ENCODE assay signal across 9 cellular contexts in genomic region chrX:133335027-133335426, GRCh38.
DNase-seq lines count a peak whose midpoint lies in the region; ATAC-seq and TF ChIP-seq lines count a peak whose summit lies in the region.
"Had no signal": no experiment of that assay in that cellular context is flagged by ENCODE, and none has a peak within 500 bp of the region (broad histone marks: within the 10 kb centered on the region; RNA-seq: fewer than 3 reads in every experiment).

No MANE protein-coding gene starts in this region.

- no peak overlapping the region for H2BK120ac ChIP-seq in neuronal stem cell (ENCODE audit: low read depth, low read length)

- peaks cover 0 to 20% of the 10 kb centered on the region in 2 donors for H3K36me3 ChIP-seq in neuronal stem cell (replicated peaks in 1 of 2; ENCODE audit: control insufficient read depth in 2 of 2, insufficient read depth in 2 of 2, low read length in 2 of 2)

- peaks cover 2% of the 10 kb centered on the region for H3K79me1 ChIP-seq in neuronal stem cell (ENCODE audit: low read depth, low read length)

- H3K4me1 Mint-ChIP-seq in activated CD4-positive, alpha-beta T cell treated with anti-CD3 and anti-CD28 coated beads for 36 hours: no peaks in the 10 kb centered on the region
- H3K4me1 Mint-ChIP-seq in MCF 10A (ENCODE audit: insufficient read depth, unreplicated experiment): no peaks in the 10 kb centered on the region
- peaks cover 57% of the 10 kb centered on the region for H3K4me1 Mint-ChIP-seq in mesothelial cell of epicardium

- DNase-seq in activated CD4-positive, alpha-beta T cell treated with anti-CD3 and anti-CD28 coated beads for 36 hours: peak; percentile 10
- no peak for DNase-seq in activated CD4-positive, alpha-beta T cell treated with anti-CD3 and anti-CD28 coated beads, Interleukin-2, amount 50 U/mL, for 4 hours
- DNase-seq in NCI-H1105 (lab: John Stamatoyannopoulos, UW) (peak; percentile 31), MCF 10A (ENCODE audit: unreplicated experiment) (peak; percentile 59), mesothelial cell of epicardium (ENCODE audit: low spot score in 2 of 2, unreplicated experiment in 2 of 2) (no peak), dermis blood vessel endothelial cell (no peak), neuronal stem cell (ENCODE audit: low spot score) (no peak)

- no peak overlapping the region for H2BK5ac ChIP-seq in neuronal stem cell (ENCODE audit: low read length)

- H2BK15ac ChIP-seq in neuronal stem cell (ENCODE audit: low read length): no peak overlapping the region

- H3K27ac Mint-ChIP-seq in activated CD4-positive, alpha-beta T cell treated with anti-CD3 and anti-CD28 coated beads for 36 hours: no peak overlapping the region
- H3K27ac Mint-ChIP-seq in MCF 10A (ENCODE audit: low read depth, unreplicated experiment): no peak overlapping the region
- H3K27ac Mint-ChIP-seq in mesothelial cell of epicardium: no peak overlapping the region

- no CpG with 5 or more reads among the region's 2 CpGs for WGBS in neuronal stem cell (ENCODE audit: extremely low coverage in 2 of 2, insufficient read length in 2 of 2, insufficient replicate concordance in 1 of 2), 2 donors

- TF ChIP-seq CTCF in MCF 10A (IDR thresholded peaks at IDR 0.05; ENCODE audit: unreplicated experiment) (peak; percentile 60), mesothelial cell of epicardium (IDR thresholded peaks at IDR 0.05; ENCODE audit: unreplicated experiment) (peak; percentile 65)

- no peak overlapping the region for H4K91ac ChIP-seq in neuronal stem cell (ENCODE audit: low read depth, low read length, poor library complexity)

- no peak overlapping the region for H3K14ac ChIP-seq in neuronal stem cell (ENCODE audit: low read length)

- H3K23ac ChIP-seq in neuronal stem cell (ENCODE audit: low read depth, low read length, poor library complexity): no peak overlapping the region

- no TSS peak for BruUV-seq in MCF 10A (replicated peaks; lab: Mats Ljungman, UMichigan)

- no peak overlapping the region for H2AK5ac ChIP-seq in neuronal stem cell (ENCODE audit: low read depth, low read length)

- H3K36me3 Mint-ChIP-seq in activated CD4-positive, alpha-beta T cell treated with anti-CD3 and anti-CD28 coated beads for 36 hours (ENCODE audit: low read depth): no peaks in the 10 kb centered on the region
- no peaks in the 10 kb centered on the region for H3K36me3 Mint-ChIP-seq in MCF 10A (ENCODE audit: insufficient read depth, unreplicated experiment)
- H3K36me3 Mint-ChIP-seq in mesothelial cell of epicardium: no peaks in the 10 kb centered on the region

- no peak overlapping the region for H4K8ac ChIP-seq in neuronal stem cell (ENCODE audit: low read depth, low read length)

- no peaks in the 10 kb centered on the region for H3K9me3 Mint-ChIP-seq in activated CD4-positive, alpha-beta T cell treated with anti-CD3 and anti-CD28 coated beads for 36 hours (ENCODE audit: low read depth)
- H3K9me3 Mint-ChIP-seq in MCF 10A (ENCODE audit: unreplicated experiment) (no peaks in the 10 kb centered on the region), mesothelial cell of epicardium (no peaks in the 10 kb centered on the region)

- H3K18ac ChIP-seq in neuronal stem cell (ENCODE audit: low read length): no peak overlapping the region

- H3K4me3 Mint-ChIP-seq in activated CD4-positive, alpha-beta T cell treated with anti-CD3 and anti-CD28 coated beads for 36 hours: no peak overlapping the region
- H3K4me3 Mint-ChIP-seq in MCF 10A (ENCODE audit: unreplicated experiment): no peak overlapping the region
- no peak overlapping the region for H3K4me3 Mint-ChIP-seq in mesothelial cell of epicardium

- no peaks in the 10 kb centered on the region for H3K27me3 Mint-ChIP-seq in activated CD4-positive, alpha-beta T cell treated with anti-CD3 and anti-CD28 coated beads for 36 hours
- peaks cover 28% of the 10 kb centered on the region for H3K27me3 Mint-ChIP-seq in MCF 10A (ENCODE audit: insufficient read depth, unreplicated experiment)
- H3K27me3 Mint-ChIP-seq in mesothelial cell of epicardium (ENCODE audit: low read depth): no peaks in the 10 kb centered on the region

- H3K4me2 ChIP-seq in neuronal stem cell (ENCODE audit: insufficient read depth, low read length, poor library complexity, severe bottlenecking): no peak overlapping the region

- no peaks in the 10 kb centered on the region for H3K9me3 ChIP-seq in neuronal stem cell (replicated peaks in 1 of 2; ENCODE audit: control insufficient read depth in 2 of 2, insufficient read depth in 1 of 2, low read depth in 1 of 2, low read length in 2 of 2)

- no peaks in the 10 kb centered on the region for H3K27me3 ChIP-seq in neuronal stem cell (ENCODE audit: control insufficient read depth in 3 of 3, insufficient read depth in 3 of 3, low read depth in 1 of 3, low read length in 3 of 3)

- CTCF ChIA-PET in activated CD4-positive, alpha-beta T cell treated with anti-CD3 and anti-CD28 coated beads for 36 hours (lab: Charles Lee): interaction anchor here (0.8 to 1.5 kb wide), 5 partner anchors 17 to 431 kb away, joined by 3 to 14 read pairs (median 4); no protein-coding TSS in a partner anchor
- CTCF ChIA-PET in MCF 10A (lab: Yijun Ruan, JAX): interaction anchor here (0.6 to 4.5 kb wide), 25 partner anchors 9 to 1068 kb away, joined by 3 to 34 read pairs (median 4); no protein-coding TSS in a partner anchor

- H3K4me1 ChIP-seq in neuronal stem cell (ENCODE audit: control insufficient read depth in 2 of 2, insufficient read depth in 1 of 2, low read depth in 1 of 2, low read length in 2 of 2): peaks cover 0 to 2% of the 10 kb centered on the region in 2 donors

- ATAC-seq in activated CD4-positive, alpha-beta T cell treated with anti-CD3 and anti-CD28 coated beads for 36 hours: no peak
- no peak for ATAC-seq in HG02588 (IDR thresholded peaks at IDR 0.05; ENCODE audit: unreplicated experiment)

- POLR2A ChIA-PET in activated CD4-positive, alpha-beta T cell treated with anti-CD3 and anti-CD28 coated beads for 36 hours (lab: Charles Lee): no interaction called here
- POLR2A ChIA-PET in MCF 10A (lab: Yijun Ruan, JAX): interaction anchor here (1.0 to 1.1 kb wide), 2 partner anchors 13 to 80 kb away, joined by 3 to 4 read pairs; partner anchors contain the start of gene GPC4

- H2BK12ac ChIP-seq in neuronal stem cell (ENCODE audit: low read length): no peak overlapping the region

- H3K4me3 ChIP-seq in neuronal stem cell (ENCODE audit: low read length in 2 of 2): no peak overlapping the region
- H3K4me3 ChIP-seq: skin epidermis had no signal

- H3K27ac ChIP-seq in neuronal stem cell (replicated peaks; ENCODE audit: low read length): no peak overlapping the region
- H3K27ac ChIP-seq: skin epidermis had no signal

- H2AFZ ChIP-seq in neuronal stem cell (ENCODE audit: low read length): no peak overlapping the region

- H3K9ac ChIP-seq in neuronal stem cell (ENCODE audit: low read depth, low read length, poor library complexity): no peak overlapping the region

- intact Hi-C loops in activated CD4-positive, alpha-beta T cell treated with anti-CD3 and anti-CD28 coated beads for 36 hours (cut with DNase I, micrococcal nuclease): loop anchor here (2.0 to 10.0 kb wide), 2 partner anchors 336 to 440 kb away; no protein-coding TSS in a partner anchor
- intact Hi-C loops in MCF 10A (cut with micrococcal nuclease): loop anchor here (1.0 kb wide), 2 partner anchors 335 to 441 kb away; no protein-coding TSS in a partner anchor

- no peak overlapping the region for H3K4ac ChIP-seq in neuronal stem cell (ENCODE audit: low read length)

Comparison
In these comparisons a context has a peak if more than half of its experiments do, and no peak if none do; other contexts are left out.
1. DNase-seq: peak in activated CD4-positive, alpha-beta T cell treated with anti-CD3 and anti-CD28 coated beads for 36 hours (single experiment), NCI-H1105 (single experiment) and MCF 10A (single experiment); none in activated CD4-positive, alpha-beta T cell treated with anti-CD3 and anti-CD28 coated beads, Interleukin-2, amount 50 U/mL, for 4 hours (0 of 2), mesothelial cell of epicardium (0 of 2), dermis blood vessel endothelial cell (single experiment) and neuronal stem cell (single experiment).